27 cellular contexts compared by ENCODE assay signal in genomic region chr7:41193738-41194287, GRCh38.
"Had no signal": no experiment of that assay in that cellular context is flagged by ENCODE, and none has a peak within 500 bp of the region (broad histone marks: within the 10 kb centered on the region; RNA-seq: fewer than 3 reads in every experiment).

No MANE protein-coding gene starts in this region.

- H3K4me3 ChIP-seq: breast epithelium, esophagus muscularis mucosa, heart right ventricle, left ventricle myocardium inferior, lung, ovary, prostate gland, skin epidermis, testis, transverse colon had no signal

- ATAC-seq: activated CD8-positive, alpha-beta T cell treated with anti-CD3 and anti-CD28 coated beads for 36 hours; activated naive CD4-positive, alpha-beta T cell treated with anti-CD3 and anti-CD28 coated beads, Interleukin-2, amount 50 U/mL, for 72 hours; foreskin keratinocyte; heart right ventricle; sciatic nerve; stimulated activated naive CD8-positive, alpha-beta T cell treated with anti-CD3 and anti-CD28 coated beads, Interleukin-15, Interleukin-2, amounts not matched to agents 100 U/mL and 50 U/mL, for 24 hours had no signal

- H3K27me3 ChIP-seq: breast epithelium, esophagus muscularis mucosa, foreskin keratinocyte, heart right ventricle, ovary, testis, transverse colon had no signal

- H3K4me3 Mint-ChIP-seq: activated CD4-positive, alpha-beta T cell treated with anti-CD3 and anti-CD28 coated beads, Interleukin-2, amount 10 ng/mL, durations not matched to agents 24 days and 14 days; activated CD8-positive, alpha-beta T cell treated with anti-CD3 and anti-CD28 coated beads for 36 hours; dendritic cell treated with granulocyte-macrophage colony-stimulating factor and Interleukin-4, amounts not matched to agents 40 ng/mL and 50 ng/mL, for 4 days; naive B cell; nephron progenitor cell had no signal

- H3K4me1 Mint-ChIP-seq: activated CD4-positive, alpha-beta T cell treated with anti-CD3 and anti-CD28 coated beads, Interleukin-2, amount 10 ng/mL, durations not matched to agents 24 days and 14 days; naive B cell had no signal

- H3K36me3 Mint-ChIP-seq: activated naive CD4-positive, alpha-beta T cell treated with anti-CD3 and anti-CD28 coated beads, Interleukin-2, amount 50 U/mL, for 72 hours; naive B cell had no signal

- H3K9me3 ChIP-seq: breast epithelium, esophagus muscularis mucosa, heart right ventricle, left ventricle myocardium inferior, ovary, prostate gland, testis, transverse colon had no signal

- DNase-seq: activated CD4-positive, alpha-beta T cell treated with anti-CD3 and anti-CD28 coated beads, Interleukin-2, amount 10 ng/mL, durations not matched to agents 24 days and 14 days; activated CD4-positive, CD25-positive, alpha-beta regulatory T cell treated with anti-CD3 and anti-CD28 coated beads, Interleukin-2, amount 50 U/mL, for 72 hours; activated CD8-positive, alpha-beta T cell treated with anti-CD3 and anti-CD28 coated beads for 36 hours; activated naive CD4-positive, alpha-beta T cell; activated T-cell treated with anti-CD3 and anti-CD28 coated beads, Interleukin-2, amount 50 U/mL, for 48 hours; central memory CD4-positive, alpha-beta T cell; foreskin keratinocyte; heart right ventricle; kidney glomerular epithelial cell; left ventricle myocardium inferior; naive B cell; nephron progenitor cell; ovary; retina; stimulated activated CD4-positive, alpha-beta T cell treated with anti-CD3 and anti-CD28 coated beads, Interleukin-12 subunit alpha, Interleukin-12 subunit beta, amount 100 ng/mL, for 4 hours; stimulated activated CD4-positive, alpha-beta T cell treated with anti-CD3 and anti-CD28 coated beads, Interleukin-4, amount 100 ng/mL, for 1 hour; stimulated activated naive CD8-positive, alpha-beta T cell treated with anti-CD3 and anti-CD28 coated beads, Interleukin-15, Interleukin-2, amounts not matched to agents 100 U/mL and 50 U/mL, for 24 hours; testis; transverse colon had no signal

- H3K36me3 ChIP-seq: breast epithelium, esophagus muscularis mucosa, heart right ventricle, left ventricle myocardium inferior, ovary, prostate gland, transverse colon had no signal

- H3K9me3 Mint-ChIP-seq: activated CD4-positive, alpha-beta T cell treated with anti-CD3 and anti-CD28 coated beads, Interleukin-2, amount 10 ng/mL, durations not matched to agents 24 days and 14 days; activated CD8-positive, alpha-beta T cell treated with anti-CD3 and anti-CD28 coated beads for 36 hours; activated naive CD4-positive, alpha-beta T cell treated with anti-CD3 and anti-CD28 coated beads, Interleukin-2, amount 50 U/mL, for 72 hours; dendritic cell treated with granulocyte-macrophage colony-stimulating factor and Interleukin-4, amounts not matched to agents 40 ng/mL and 50 ng/mL, for 4 days; nephron progenitor cell had no signal

- H3K27me3 Mint-ChIP-seq: activated CD4-positive, alpha-beta T cell treated with anti-CD3 and anti-CD28 coated beads, Interleukin-2, amount 10 ng/mL, durations not matched to agents 24 days and 14 days; activated CD8-positive, alpha-beta T cell treated with anti-CD3 and anti-CD28 coated beads for 36 hours; dendritic cell treated with granulocyte-macrophage colony-stimulating factor and Interleukin-4, amounts not matched to agents 40 ng/mL and 50 ng/mL, for 4 days; naive B cell had no signal

- H3K4me1 ChIP-seq: breast epithelium, esophagus muscularis mucosa, left ventricle myocardium inferior, prostate gland, testis, transverse colon had no signal

- H3K27ac ChIP-seq: breast epithelium, esophagus muscularis mucosa, foreskin keratinocyte, heart right ventricle, left ventricle myocardium inferior, ovary, prostate gland, skin epidermis, testis, transverse colon had no signal

- H3K27ac Mint-ChIP-seq: activated CD4-positive, alpha-beta T cell treated with anti-CD3 and anti-CD28 coated beads, Interleukin-2, amount 10 ng/mL, durations not matched to agents 24 days and 14 days; activated CD8-positive, alpha-beta T cell treated with anti-CD3 and anti-CD28 coated beads for 36 hours; activated naive CD4-positive, alpha-beta T cell treated with anti-CD3 and anti-CD28 coated beads, Interleukin-2, amount 50 U/mL, for 72 hours; dendritic cell treated with granulocyte-macrophage colony-stimulating factor and Interleukin-4, amounts not matched to agents 40 ng/mL and 50 ng/mL, for 4 days; naive B cell; nephron progenitor cell had no signal
